21 cellular contexts compared by ENCODE assay signal in genomic region chr6:71602385-71602949, GRCh38.
DNase-seq lines count a peak whose midpoint lies in the region; ATAC-seq, FAIRE-seq and TF ChIP-seq lines count a peak whose summit lies in the region.
"Had no signal": no experiment of that assay in that cellular context is flagged by ENCODE, and none has a peak within 500 bp of the region (broad histone marks: within the 10 kb centered on the region; RNA-seq: fewer than 3 reads in every experiment).

No MANE protein-coding gene starts in this region.

- H3K14ac ChIP-seq in H9 (ENCODE audit: insufficient read depth, low read length): no peak overlapping the region

- TF ChIP-seq CTCF in bronchial epithelial cell (IDR thresholded peaks at IDR 0.05; ENCODE audit: insufficient read depth, low read length, severe bottlenecking) (no peak), omental fat pad (IDR thresholded peaks at IDR 0.05) (no peak), H9 (conservative IDR thresholded peaks at IDR 0.05) (no peak)

- no peaks in the 10 kb centered on the region for H3K9me3 Mint-ChIP-seq in H9
- H3K9me3 Mint-ChIP-seq: activated naive CD4-positive, alpha-beta T cell treated with anti-CD3 and anti-CD28 coated beads, Interleukin-2, amount 50 U/mL, for 24 hours; stimulated activated naive CD8-positive, alpha-beta T cell treated with anti-CD3 and anti-CD28 coated beads, Interleukin-15, amount 100 ng/mL, for 72 hours had no signal

- peaks cover 0 to 2% of the 10 kb centered on the region in 2 experiments; a peak in 3 of 4 replicates for H3K4me1 Mint-ChIP-seq in H9
- H3K4me1 Mint-ChIP-seq: activated naive CD4-positive, alpha-beta T cell treated with anti-CD3 and anti-CD28 coated beads, Interleukin-2, amount 50 U/mL, for 24 hours; stimulated activated naive CD8-positive, alpha-beta T cell treated with anti-CD3 and anti-CD28 coated beads, Interleukin-15, amount 100 ng/mL, for 72 hours had no signal

- no peak overlapping the region for H2BK15ac ChIP-seq in H9 (ENCODE audit: low read depth, low read length)

- H3K4me1 ChIP-seq in H9 (ENCODE audit: insufficient read depth, low read length): peaks cover 3% of the 10 kb centered on the region; the same call in 1 of the 2 replicates
- H3K4me1 ChIP-seq: parathyroid adenoma, vagina had no signal

- no peak for TF ChIP-seq RAD21 in Ishikawa (IDR thresholded peaks at IDR 0.05; ENCODE audit: low read depth)

- ATAC-seq in omental fat pad (ENCODE audit: low FRiP score) (peak; percentile 93), GM21528 (IDR thresholded peaks at IDR 0.05; ENCODE audit: low FRiP score, unreplicated experiment) (no peak)
- ATAC-seq: stimulated activated naive CD8-positive, alpha-beta T cell treated with anti-CD3 and anti-CD28 coated beads, Interleukin-15, amount 100 ng/mL, for 72 hours had no signal

- H4K91ac ChIP-seq in H9 (ENCODE audit: insufficient read length, low read depth, low read length): no peak overlapping the region

- no peak overlapping the region for H3K18ac ChIP-seq in H9 (ENCODE audit: insufficient read length, low read depth, low read length)

- H3K4ac ChIP-seq in H9 (ENCODE audit: low read depth, low read length): no peak overlapping the region

- H2BK12ac ChIP-seq in H9 (ENCODE audit: insufficient read length, low read depth, low read length): no peak overlapping the region

- no peak overlapping the region for H3K4me3 ChIP-seq in bronchial epithelial cell (ENCODE audit: low read depth, low read length)
- H3K4me3 ChIP-seq: vagina had no signal

- no peak for FAIRE-seq in bronchial epithelial cell (lab: Jason Lieb, UNC)
- FAIRE-seq: GM12892, kidney had no signal

- H2AK5ac ChIP-seq in H9 (ENCODE audit: insufficient read length, low read length): no peak overlapping the region

- H3K4me2 ChIP-seq in H9 (ENCODE audit: insufficient read depth, insufficient read length, low read length): no peak overlapping the region

- no peak overlapping the region for H3K4me3 Mint-ChIP-seq in H9
- H3K4me3 Mint-ChIP-seq: activated naive CD4-positive, alpha-beta T cell treated with anti-CD3 and anti-CD28 coated beads, Interleukin-2, amount 50 U/mL, for 24 hours; stimulated activated naive CD8-positive, alpha-beta T cell treated with anti-CD3 and anti-CD28 coated beads, Interleukin-15, amount 100 ng/mL, for 72 hours had no signal

- no peak overlapping the region for H3K23ac ChIP-seq in H9 (ENCODE audit: insufficient read length, low read depth, low read length)

- no peaks in the 10 kb centered on the region for H3K23me2 ChIP-seq in H9 (ENCODE audit: insufficient read length, low read depth, low read length, poor library complexity, severe bottlenecking)

- H3K27ac Mint-ChIP-seq in H9: no peak overlapping the region
- H3K27ac Mint-ChIP-seq: activated naive CD4-positive, alpha-beta T cell treated with anti-CD3 and anti-CD28 coated beads, Interleukin-2, amount 50 U/mL, for 24 hours; stimulated activated naive CD8-positive, alpha-beta T cell treated with anti-CD3 and anti-CD28 coated beads, Interleukin-15, amount 100 ng/mL, for 72 hours had no signal

- no peaks in the 10 kb centered on the region for H3K27me3 Mint-ChIP-seq in H9 (ENCODE audit: low read depth)
- H3K27me3 Mint-ChIP-seq: activated naive CD4-positive, alpha-beta T cell treated with anti-CD3 and anti-CD28 coated beads, Interleukin-2, amount 50 U/mL, for 24 hours; stimulated activated naive CD8-positive, alpha-beta T cell treated with anti-CD3 and anti-CD28 coated beads, Interleukin-15, amount 100 ng/mL, for 72 hours had no signal

- H3K79me1 ChIP-seq in H9 (ENCODE audit: insufficient read depth, low read depth, low read length, poor library complexity, severe bottlenecking): no peaks in the 10 kb centered on the region

- H2BK5ac ChIP-seq in H9 (ENCODE audit: insufficient read length, low read length): no peak overlapping the region

- H2AFZ ChIP-seq in H9 (ENCODE audit: low read length): no peak overlapping the region
- H2AFZ ChIP-seq: parathyroid adenoma had no signal

- no peak overlapping the region for H3K56ac ChIP-seq in H9 (ENCODE audit: insufficient read length, low read depth, low read length)

- no peak overlapping the region for H3K9ac ChIP-seq in H9 (ENCODE audit: extremely low read depth, insufficient read length, low read length)
- H3K9ac ChIP-seq: parathyroid adenoma had no signal

- H3K9me3 ChIP-seq in H9 (ENCODE audit: control insufficient read depth, low read depth, low read length): no peaks in the 10 kb centered on the region
- H3K9me3 ChIP-seq: vagina had no signal

- no peaks in the 10 kb centered on the region for H4K20me1 ChIP-seq in H9 (ENCODE audit: control insufficient read depth, insufficient read depth, insufficient read length)

- no peak overlapping the region for H4K5ac ChIP-seq in H9 (ENCODE audit: insufficient read length, low read depth, low read length)

- H3K79me2 ChIP-seq in H9 (ENCODE audit: insufficient read depth, low read length): no peaks in the 10 kb centered on the region
- H3K79me2 ChIP-seq: parathyroid adenoma had no signal

- H4K8ac ChIP-seq in H9 (replicated peaks; ENCODE audit: insufficient read length, low read depth, low read length): no peak overlapping the region

- H2BK20ac ChIP-seq in H9 (ENCODE audit: low read depth, low read length, poor library complexity, severe bottlenecking): no peak overlapping the region

- TF ChIP-seq EP300 in Ishikawa (IDR thresholded peaks at IDR 0.05; ENCODE audit: borderline replicate concordance): peak; percentile 94

- peaks cover 0 to 1% (median 0%) of the 10 kb centered on the region in 3 experiments; a peak in 1 of 7 replicates for H3K36me3 Mint-ChIP-seq in H9 (ENCODE audit: insufficient read depth in 1 of 3, low read depth in 3 of 3)
- H3K36me3 Mint-ChIP-seq: activated naive CD4-positive, alpha-beta T cell treated with anti-CD3 and anti-CD28 coated beads, Interleukin-2, amount 50 U/mL, for 24 hours had no signal

- no peak overlapping the region for H3K27ac ChIP-seq in H9 (ENCODE audit: insufficient read length, low read depth, low read length)
- H3K27ac ChIP-seq: HL-60, parathyroid adenoma, vagina had no signal

- WGBS in H9 (ENCODE audit: extremely low coverage, insufficient read length, low lambda C conversion rate): no CpG with 5 or more reads among the region's 2 CpGs

- H2BK120ac ChIP-seq in H9 (ENCODE audit: low read depth, low read length, poor library complexity, severe bottlenecking): no peak overlapping the region

- H3T11ph ChIP-seq in H9 (ENCODE audit: low read length): no peak overlapping the region

- H3K27me3 ChIP-seq in bronchial epithelial cell (ENCODE audit: control insufficient read depth, insufficient read depth, low read length) (no peaks in the 10 kb centered on the region), H9 (ENCODE audit: insufficient read depth, low read length) (no peaks in the 10 kb centered on the region)
- H3K27me3 ChIP-seq: vagina had no signal

- H3K36me3 ChIP-seq in bronchial epithelial cell (ENCODE audit: control insufficient read depth, insufficient read depth, low read length): no peaks in the 10 kb centered on the region
- H3K36me3 ChIP-seq: vagina had no signal

- DNase-seq in Daoy (ENCODE audit: low read depth): peak; percentile 82
- peak; percentile 96 for DNase-seq in bronchial epithelial cell (ENCODE audit: low read depth)
- no peak for DNase-seq in omental fat pad (ENCODE audit: low spot score)
- no peak for DNase-seq in activated CD8-positive, alpha-beta memory T cell treated with anti-CD3 and anti-CD28 coated beads, Interleukin-2, amount 50 U/mL, for 48 hours
- no peak for DNase-seq in H9
- DNase-seq in MV-4-11 (lab: John Stamatoyannopoulos, UW): no peak
- DNase-seq: activated CD4-positive, CD25-positive, alpha-beta regulatory T cell; activated CD8-positive, alpha-beta memory T cell treated with anti-CD3 and anti-CD28 coated beads, Interleukin-2, amount 50 U/mL, for 4 hours; kidney; NCI-H2029; NCI-H748 treated with DMSO at 0.1 percent for 48 hours; RPMI8226; stimulated activated CD4-positive, alpha-beta T cell treated with anti-CD3 and anti-CD28 coated beads, Interleukin-12 subunit alpha, Interleukin-12 subunit beta, amount 100 ng/mL, for 4 hours; stimulated activated naive CD8-positive, alpha-beta T cell treated with anti-CD3 and anti-CD28 coated beads, Interleukin-15, amount 100 ng/mL, for 72 hours had no signal

TF ChIP-seq in Ishikawa, 13 proteins besides CTCF, POLR2A, EP300 and RAD21:
- peak; percentile 97 for TF ChIP-seq TEAD4 (IDR thresholded peaks at IDR 0.05)
- no peak for TF ChIP-seq YY1 (IDR thresholded peaks at IDR 0.05; ENCODE audit: low read depth)
- TF ChIP-seq FOXM1 (IDR thresholded peaks at IDR 0.05; ENCODE audit: borderline replicate concordance, low read depth): peak; percentile 92
- TF ChIP-seq TCF12 (IDR thresholded peaks at IDR 0.05; ENCODE audit: low read depth): peak; percentile 94
- peak; percentile 90 for TF ChIP-seq NFIC (IDR thresholded peaks at IDR 0.05)

Comparison
In these comparisons a context has a peak if more than half of its experiments do, and no peak if none do; other contexts are left out.
1. DNase-seq: peak in Daoy (single experiment) and bronchial epithelial cell (single experiment); none in omental fat pad (single experiment), activated CD8-positive, alpha-beta memory T cell treated with anti-CD3 and anti-CD28 coated beads, Interleukin-2, amount 50 U/mL, for 48 hours (single experiment), H9 (single experiment) and MV-4-11 (single experiment).